Comparison of ENCODE assay signal across 22 cellular contexts in genomic region chr5:135843571-135844337, GRCh38. TPM values are rescaled to one million over a fixed set of nuclear protein-coding genes. Genes with fewer than 3 reads are reported as not detected.
DNase-seq lines count a peak whose midpoint lies in the region; ATAC-seq, FAIRE-seq and TF ChIP-seq lines count a peak whose summit lies in the region.
"Had no signal": no experiment of that assay in that cellular context is flagged by ENCODE, and none has a peak within 500 bp of the region (broad histone marks: within the 10 kb centered on the region; RNA-seq: fewer than 3 reads in every experiment).

No MANE protein-coding gene starts in this region.

- no peak overlapping the region for H3K4me3 Mint-ChIP-seq in activated CD4-positive, alpha-beta T cell treated with anti-CD3 and anti-CD28 coated beads for 36 hours
- H3K4me3 Mint-ChIP-seq: CD4-positive, CD25-positive, alpha-beta regulatory T cell; WTC11 had no signal

- peaks cover 9% of the 10 kb centered on the region for H3K27me3 Mint-ChIP-seq in activated CD4-positive, alpha-beta T cell treated with anti-CD3 and anti-CD28 coated beads for 36 hours

- no peak overlapping the region for H3K4me3 ChIP-seq in A549
- H3K4me3 ChIP-seq: psoas muscle, uterus had no signal

- H3K4me1 ChIP-seq in A549, result no peaks in the 10 kb centered on the region
- H3K4me1 ChIP-seq: psoas muscle, uterus had no signal

- intact Hi-C loops in activated CD4-positive, alpha-beta T cell treated with anti-CD3 and anti-CD28 coated beads for 36 hours (cut with DNase I, micrococcal nuclease), result no loop called here

- TF ChIP-seq RAD21 in A549 (conservative IDR thresholded peaks at IDR 0.05 in 1 of 2, IDR thresholded peaks at IDR 0.05 in 1 of 2), result no peak

- TF ChIP-seq EP300 in A549 (IDR thresholded peaks at IDR 0.05), result no peak

- ATAC-seq in A549 (peak; percentile 25 to 27; a peak in 4 of 6 replicates), HG03469 (IDR thresholded peaks at IDR 0.05; ENCODE audit: unreplicated experiment) (no peak), GM19351 (IDR thresholded peaks at IDR 0.05; ENCODE audit: unreplicated experiment) (no peak)
- ATAC-seq in activated CD4-positive, alpha-beta T cell treated with anti-CD3 and anti-CD28 coated beads for 36 hours, result no peak
- ATAC-seq: WTC11 had no signal

- H3K9me3 Mint-ChIP-seq in activated CD4-positive, alpha-beta T cell treated with anti-CD3 and anti-CD28 coated beads for 36 hours (ENCODE audit: low read depth), result peaks cover 2% of the 10 kb centered on the region

- H3K4me2 ChIP-seq in A549, result no peak overlapping the region

- H3K4me1 Mint-ChIP-seq in activated CD4-positive, alpha-beta T cell treated with anti-CD3 and anti-CD28 coated beads for 36 hours, result no peaks in the 10 kb centered on the region
- H3K4me1 Mint-ChIP-seq: CD4-positive, CD25-positive, alpha-beta regulatory T cell; WTC11 had no signal

- FAIRE-seq in A549 (lab: Jason Lieb, UNC), result no peak
- FAIRE-seq: colon, islet of Langerhans had no signal

- WGBS in A549 (ENCODE audit: missing lambda C conversion rate), result 40% methylated on average over 6 of the region's 6 CpGs

- POLR2A ChIA-PET in A549 (lab: Yijun Ruan, JAX), result no interaction called here
- POLR2A ChIA-PET in activated CD4-positive, alpha-beta T cell treated with anti-CD3 and anti-CD28 coated beads for 36 hours (lab: Charles Lee), result no interaction called here

- H3K27ac Mint-ChIP-seq in activated CD4-positive, alpha-beta T cell treated with anti-CD3 and anti-CD28 coated beads for 36 hours, result no peak overlapping the region
- H3K27ac Mint-ChIP-seq: CD4-positive, CD25-positive, alpha-beta regulatory T cell; WTC11 had no signal

- no peaks in the 10 kb centered on the region for H3K36me3 Mint-ChIP-seq in activated CD4-positive, alpha-beta T cell treated with anti-CD3 and anti-CD28 coated beads for 36 hours (ENCODE audit: low read depth)
- H3K36me3 Mint-ChIP-seq: CD4-positive, CD25-positive, alpha-beta regulatory T cell had no signal

- H3K27ac ChIP-seq in A549, result no peak overlapping the region
- H3K27ac ChIP-seq: psoas muscle, uterus had no signal

- no peak for TF ChIP-seq POLR2A in A549 (IDR thresholded peaks at IDR 0.05; ENCODE audit: low read length)

- DNase-seq in A549 (ENCODE audit: low read depth in 1 of 2, low spot score in 1 of 2) (no peak), amygdala (lab: John Stamatoyannopoulos, UW) (peak in 40 of 56 donors; percentile 17 to 85 (median 53)), inferior parietal cortex (ENCODE audit: extremely low spot score) (peak; percentile 82), nucleus accumbens (lab: John Stamatoyannopoulos, UW) (peak in 39 of 56 donors; percentile 13 to 85 (median 48)), DMS53 (lab: John Stamatoyannopoulos, UW) (no peak)
- DNase-seq in activated CD4-positive, alpha-beta T cell treated with anti-CD3 and anti-CD28 coated beads for 36 hours, result no peak
- DNase-seq: activated effector memory CD4-positive, alpha-beta T cell treated with Interleukin-2 at 50 U/mL for 16 hours; CD4-positive, CD25-positive, alpha-beta regulatory T cell; DND-41; erythroblast; NCI-H1048; NCI-H748 treated with DMSO at 0.1 percent for 48 hours; psoas muscle; stimulated activated naive CD4-positive, alpha-beta T cell; uterus had no signal

- TF ChIP-seq CTCF in A549 (IDR thresholded peaks at IDR 0.05), result no peak

- CTCF ChIA-PET in A549 (lab: Yijun Ruan, JAX), result interaction anchor here (1.0 to 2.4 kb wide), 4 partner anchors 9 to 268 kb away, joined by 3 to 9 read pairs (median 4); no protein-coding TSS in a partner anchor
- CTCF ChIA-PET in activated CD4-positive, alpha-beta T cell treated with anti-CD3 and anti-CD28 coated beads for 36 hours (lab: Charles Lee), result no interaction called here

- H3K9me3 ChIP-seq in A549, result peaks cover 8% of the 10 kb centered on the region; the same call in 2 of the 3 replicates
- H3K9me3 ChIP-seq: psoas muscle, uterus had no signal

TF ChIP-seq in A549, 52 proteins besides CTCF, POLR2A, EP300 and RAD21:
- TF ChIP-seq MYC (IDR thresholded peaks at IDR 0.05; ENCODE audit: borderline replicate concordance, low read length) (no peak), FOXS1 (CRISPR knock-in tag; IDR thresholded peaks at IDR 0.05) (no peak), HMGXB4 (CRISPR knock-in tag; IDR thresholded peaks at IDR 0.05; ENCODE audit: borderline replicate concordance) (no peak), ZSCAN20 (CRISPR knock-in tag; IDR thresholded peaks at IDR 0.05) (no peak), SMC3 (IDR thresholded peaks at IDR 0.05) (no peak), NFE2L2 (conservative IDR thresholded peaks at IDR 0.05; ENCODE audit: low read length) (no peak), EHF (CRISPR knock-in tag; IDR thresholded peaks at IDR 0.05) (no peak), EHMT2 (IDR thresholded peaks at IDR 0.05; ENCODE audit: low read depth) (no peak), HOXB13 (CRISPR knock-in tag; IDR thresholded peaks at IDR 0.05; ENCODE audit: low read depth) (no peak), NPAS2 (CRISPR knock-in tag; IDR thresholded peaks at IDR 0.05; ENCODE audit: borderline replicate concordance) (no peak), HDAC2 (IDR thresholded peaks at IDR 0.05) (no peak)
- TF ChIP-seq, protein P1, sequence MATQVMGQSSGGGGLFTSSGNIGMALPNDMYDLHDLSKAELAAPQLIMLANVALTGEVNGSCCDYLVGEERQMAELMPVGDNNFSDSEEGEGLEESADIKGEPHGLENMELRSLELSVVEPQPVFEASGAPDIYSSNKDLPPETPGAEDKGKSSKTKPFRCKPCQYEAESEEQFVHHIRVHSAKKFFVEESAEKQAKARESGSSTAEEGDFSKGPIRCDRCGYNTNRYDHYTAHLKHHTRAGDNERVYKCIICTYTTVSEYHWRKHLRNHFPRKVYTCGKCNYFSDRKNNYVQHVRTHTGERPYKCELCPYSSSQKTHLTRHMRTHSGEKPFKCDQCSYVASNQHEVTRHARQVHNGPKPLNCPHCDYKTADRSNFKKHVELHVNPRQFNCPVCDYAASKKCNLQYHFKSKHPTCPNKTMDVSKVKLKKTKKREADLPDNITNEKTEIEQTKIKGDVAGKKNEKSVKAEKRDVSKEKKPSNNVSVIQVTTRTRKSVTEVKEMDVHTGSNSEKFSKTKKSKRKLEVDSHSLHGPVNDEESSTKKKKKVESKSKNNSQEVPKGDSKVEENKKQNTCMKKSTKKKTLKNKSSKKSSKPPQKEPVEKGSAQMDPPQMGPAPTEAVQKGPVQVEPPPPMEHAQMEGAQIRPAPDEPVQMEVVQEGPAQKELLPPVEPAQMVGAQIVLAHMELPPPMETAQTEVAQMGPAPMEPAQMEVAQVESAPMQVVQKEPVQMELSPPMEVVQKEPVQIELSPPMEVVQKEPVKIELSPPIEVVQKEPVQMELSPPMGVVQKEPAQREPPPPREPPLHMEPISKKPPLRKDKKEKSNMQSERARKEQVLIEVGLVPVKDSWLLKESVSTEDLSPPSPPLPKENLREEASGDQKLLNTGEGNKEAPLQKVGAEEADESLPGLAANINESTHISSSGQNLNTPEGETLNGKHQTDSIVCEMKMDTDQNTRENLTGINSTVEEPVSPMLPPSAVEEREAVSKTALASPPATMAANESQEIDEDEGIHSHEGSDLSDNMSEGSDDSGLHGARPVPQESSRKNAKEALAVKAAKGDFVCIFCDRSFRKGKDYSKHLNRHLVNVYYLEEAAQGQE (IDR thresholded peaks at IDR 0.05), result no peak
- TF ChIP-seq, protein P2, sequence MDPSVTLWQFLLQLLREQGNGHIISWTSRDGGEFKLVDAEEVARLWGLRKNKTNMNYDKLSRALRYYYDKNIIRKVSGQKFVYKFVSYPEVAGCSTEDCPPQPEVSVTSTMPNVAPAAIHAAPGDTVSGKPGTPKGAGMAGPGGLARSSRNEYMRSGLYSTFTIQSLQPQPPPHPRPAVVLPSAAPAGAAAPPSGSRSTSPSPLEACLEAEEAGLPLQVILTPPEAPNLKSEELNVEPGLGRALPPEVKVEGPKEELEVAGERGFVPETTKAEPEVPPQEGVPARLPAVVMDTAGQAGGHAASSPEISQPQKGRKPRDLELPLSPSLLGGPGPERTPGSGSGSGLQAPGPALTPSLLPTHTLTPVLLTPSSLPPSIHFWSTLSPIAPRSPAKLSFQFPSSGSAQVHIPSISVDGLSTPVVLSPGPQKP (IDR thresholded peaks at IDR 0.05; ENCODE audit: low read depth, low read length), result no peak

RNA-seq across cellular contexts. Expression of gene SLC25A48, which starts 9.3 kb away (rescaled TPM):
- polyA plus RNA-seq in A549 (2011; rRNA removed), result not detected in 2 replicates
- polyA plus RNA-seq in A549 (2012; cell fraction: cytosol; rRNA removed), result 0.07 and 0.12 TPM in 2 replicates
- 0.07 TPM in 1 of 2 replicates, not detected in the other for polyA plus RNA-seq in A549 (2012; cell fraction: nucleus; rRNA removed)
- polyA plus RNA-seq in A549 (2017; fragmentation: RNase III; extraction: RNeasy Plus Mini Kit Qiagen cat#74134 plus additional on column Dnase treatment), result 0.18 to 0.30 TPM (median 0.29 TPM) in 3 replicates
- polyA minus RNA-seq in A549 (2011; rRNA and poly(A)+ RNA removed), result not detected in 2 replicates
- not detected for total RNA-seq in activated CD4-positive, alpha-beta T cell treated with anti-CD3 and anti-CD28 coated beads for 36 hours
- total RNA-seq: A673; activated CD8-positive, alpha-beta memory T cell treated with anti-CD3 and anti-CD28 coated beads for 36 hours; CD4-positive, CD25-positive, alpha-beta regulatory T cell had no signal
- polyA plus RNA-seq: CD4-positive, CD25-positive, alpha-beta regulatory T cell had no signal

RNA-seq across cellular contexts. Expression of gene IL9, which starts 51.9 kb away (rescaled TPM):
- polyA plus RNA-seq in A549 (2011; rRNA removed) (not detected in 2 replicates), A549 (2017; fragmentation: RNase III; extraction: RNeasy Plus Mini Kit Qiagen cat#74134 plus additional on column Dnase treatment) (not detected in 3 replicates)
- polyA plus RNA-seq in A549 (2012; cell fraction: cytosol; rRNA removed), result not detected in 2 replicates
- not detected in 2 replicates for polyA plus RNA-seq in A549 (2012; cell fraction: nucleus; rRNA removed)
- polyA minus RNA-seq in A549 (2011; rRNA and poly(A)+ RNA removed), result not detected in 2 replicates
- total RNA-seq in activated CD4-positive, alpha-beta T cell treated with anti-CD3 and anti-CD28 coated beads for 36 hours, result 10 to 100 TPM; 47.9 to 48.1 TPM
- total RNA-seq: A673; CD4-positive, CD25-positive, alpha-beta regulatory T cell; psoas muscle; uterus; WTC11 had no signal
- polyA plus RNA-seq: CD4-positive, CD25-positive, alpha-beta regulatory T cell; psoas muscle had no signal

Comparison
In these comparisons a context has a peak if more than half of its experiments do, and no peak if none do; other contexts are left out.
1. ATAC-seq: peak in A549 (2 of 2); none in activated CD4-positive, alpha-beta T cell treated with anti-CD3 and anti-CD28 coated beads for 36 hours (single experiment), HG03469 (single experiment) and GM19351 (single experiment).
2. DNase-seq: peak in amygdala (40 of 56), inferior parietal cortex (single experiment) and nucleus accumbens (39 of 56); none in A549 (0 of 2), DMS53 (single experiment) and activated CD4-positive, alpha-beta T cell treated with anti-CD3 and anti-CD28 coated beads for 36 hours (single experiment).